Comparison of ENCODE assay signal across 19 cellular contexts in genomic region chr2:45884126-45884525, GRCh38.
"Had no signal": no experiment of that assay in that cellular context is flagged by ENCODE, and none has a peak within 500 bp of the region (broad histone marks: within the 10 kb centered on the region; RNA-seq: fewer than 3 reads in every experiment).

No MANE protein-coding gene starts in this region.

- H3K4me3 Mint-ChIP-seq: activated CD8-positive, alpha-beta memory T cell treated with anti-CD3 and anti-CD28 coated beads, Interleukin-2, amount 10 ng/mL, durations not matched to agents 7 days and 5 days; activated T-cell treated with anti-CD3 and anti-CD28 coated beads, Interleukin-2, amount 50 U/mL, for 24 hours; natural killer cell had no signal

- H3K4me3 ChIP-seq: body of pancreas, dorsolateral prefrontal cortex, lung had no signal

- ATAC-seq: activated CD8-positive, alpha-beta memory T cell treated with anti-CD3 and anti-CD28 coated beads, Interleukin-2, amount 10 ng/mL, durations not matched to agents 7 days and 5 days; activated naive CD4-positive, alpha-beta T cell treated with anti-CD3 and anti-CD28 coated beads, Interleukin-2, amount 50 U/mL, for 72 hours; body of pancreas; natural killer cell had no signal

- H3K9me3 ChIP-seq: body of pancreas had no signal

- H3K36me3 Mint-ChIP-seq: activated naive CD4-positive, alpha-beta T cell treated with anti-CD3 and anti-CD28 coated beads, Interleukin-2, amount 50 U/mL, for 72 hours; natural killer cell had no signal

- H3K27me3 Mint-ChIP-seq: activated CD8-positive, alpha-beta memory T cell treated with anti-CD3 and anti-CD28 coated beads, Interleukin-2, amount 10 ng/mL, durations not matched to agents 7 days and 5 days; activated T-cell treated with anti-CD3 and anti-CD28 coated beads, Interleukin-2, amount 50 U/mL, for 24 hours had no signal

- H3K27ac Mint-ChIP-seq: activated CD8-positive, alpha-beta memory T cell treated with anti-CD3 and anti-CD28 coated beads, Interleukin-2, amount 10 ng/mL, durations not matched to agents 7 days and 5 days; activated naive CD4-positive, alpha-beta T cell treated with anti-CD3 and anti-CD28 coated beads, Interleukin-2, amount 50 U/mL, for 72 hours; activated T-cell treated with anti-CD3 and anti-CD28 coated beads, Interleukin-2, amount 50 U/mL, for 24 hours; natural killer cell had no signal

- H3K27me3 ChIP-seq: body of pancreas, dorsolateral prefrontal cortex had no signal

- DNase-seq: activated CD4-positive, alpha-beta T cell treated with anti-CD3 and anti-CD28 coated beads, Interleukin-2, amount 50 U/mL, for 48 hours; activated CD4-positive, CD25-positive, alpha-beta regulatory T cell treated with anti-CD3 and anti-CD28 coated beads, Interleukin-2, amount 50 U/mL, for 72 hours; activated CD8-positive, alpha-beta memory T cell treated with anti-CD3 and anti-CD28 coated beads, Interleukin-2, amount 10 ng/mL, durations not matched to agents 7 days and 5 days; activated effector memory CD4-positive, alpha-beta T cell treated with anti-CD3 and anti-CD28 coated beads, Interleukin-2, amount 50 U/mL, for 16 hours; activated T-cell treated with anti-CD3 and anti-CD28 coated beads, Interleukin-2, amount 50 U/mL, for 24 hours; amniotic stem cell; body of pancreas; cerebellar nuclear complex; dorsolateral prefrontal cortex; hippocampal formation; kidney glomerular epithelial cell; natural killer cell; nucleus accumbens; right cardiac atrium; stimulated activated CD4-positive, alpha-beta T cell treated with anti-CD3 and anti-CD28 coated beads, Interleukin-2, amount 100 ng/mL, for 24 hours; stimulated activated naive CD4-positive, alpha-beta T cell treated with Interleukin-2 at 50 U/mL for 16 hours; T-helper 9 cell had no signal

- H3K9me3 Mint-ChIP-seq: activated naive CD4-positive, alpha-beta T cell treated with anti-CD3 and anti-CD28 coated beads, Interleukin-2, amount 50 U/mL, for 72 hours; activated T-cell treated with anti-CD3 and anti-CD28 coated beads, Interleukin-2, amount 50 U/mL, for 24 hours; natural killer cell had no signal

- H3K27ac ChIP-seq: body of pancreas had no signal
